In genomic region chr7:1025747-1026581, GRCh38 we compare ENCODE assay signal across 1 cellular context.
TF ChIP-seq lines count a peak whose summit lies in the region.

No MANE protein-coding gene starts in this region.

TF ChIP-seq in IMR-90, 13 proteins besides CTCF, POLR2A, EP300 and RAD21 (continued from another document):
- TF ChIP-seq RCOR1 (IDR thresholded peaks at IDR 0.05; ENCODE audit: insufficient replicate concordance, low read length): no peak
- TF ChIP-seq MAFK (IDR thresholded peaks at IDR 0.05; ENCODE audit: low read depth, low read length): no peak
- no peak for TF ChIP-seq SMC3 (IDR thresholded peaks at IDR 0.05; ENCODE audit: low read depth, low read length)
- TF ChIP-seq, protein P1, sequence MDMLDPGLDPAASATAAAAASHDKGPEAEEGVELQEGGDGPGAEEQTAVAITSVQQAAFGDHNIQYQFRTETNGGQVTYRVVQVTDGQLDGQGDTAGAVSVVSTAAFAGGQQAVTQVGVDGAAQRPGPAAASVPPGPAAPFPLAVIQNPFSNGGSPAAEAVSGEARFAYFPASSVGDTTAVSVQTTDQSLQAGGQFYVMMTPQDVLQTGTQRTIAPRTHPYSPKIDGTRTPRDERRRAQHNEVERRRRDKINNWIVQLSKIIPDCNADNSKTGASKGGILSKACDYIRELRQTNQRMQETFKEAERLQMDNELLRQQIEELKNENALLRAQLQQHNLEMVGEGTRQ (IDR thresholded peaks at IDR 0.05; ENCODE audit: low read depth, low read length): no peak
- TF ChIP-seq FOS (IDR thresholded peaks at IDR 0.05; ENCODE audit: low read depth, low read length): no peak
- no peak for TF ChIP-seq CEBPB (IDR thresholded peaks at IDR 0.05; ENCODE audit: low read depth, low read length)
- no peak for TF ChIP-seq MAZ (IDR thresholded peaks at IDR 0.05; ENCODE audit: borderline replicate concordance, low read depth, low read length)
- TF ChIP-seq MXI1 (IDR thresholded peaks at IDR 0.05; ENCODE audit: borderline replicate concordance, low read depth, low read length): no peak
TF ChIP-seq in IMR-90: peak in this region for 0.
